In the genomic region with DNA sequence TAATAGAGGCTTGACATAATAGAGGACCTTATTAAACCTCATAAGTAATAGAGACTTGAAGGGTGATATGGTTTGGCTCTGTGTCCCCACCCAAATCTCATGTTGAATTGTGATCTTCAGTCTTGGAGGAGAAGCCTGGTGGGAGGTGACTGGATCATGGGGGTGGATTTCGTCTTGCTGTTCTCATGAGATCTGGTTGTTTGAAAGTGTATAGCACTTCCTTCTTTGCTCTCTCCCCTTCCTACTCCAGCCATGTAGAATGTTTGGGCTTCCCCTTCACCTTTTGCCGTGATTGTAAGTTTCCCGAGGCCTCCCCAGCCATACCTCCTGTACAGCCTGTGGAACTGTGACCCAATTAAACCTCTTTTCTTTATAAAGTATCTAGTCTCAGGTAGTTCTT, we compare ENCODE assay signal across 11 cellular contexts. TPM values are rescaled to one million over a fixed set of nuclear protein-coding genes. Genes with fewer than 3 reads are reported as not detected.
DNase-seq lines count a peak whose midpoint lies in the region; ATAC-seq and TF ChIP-seq lines count a peak whose summit lies in the region.
"Had no signal": no experiment of that assay in that cellular context is flagged by ENCODE, and none has a peak within 500 bp of the region (broad histone marks: within the 10 kb centered on the region; RNA-seq: fewer than 3 reads in every experiment).

No MANE protein-coding gene starts in this region.

- ATAC-seq in activated CD4-positive, alpha-beta T cell treated with anti-CD3 and anti-CD28 coated beads for 36 hours: peak; percentile 10
- ATAC-seq in GM21619 (IDR thresholded peaks at IDR 0.05; ENCODE audit: unreplicated experiment) (peak; percentile 9), HG03108 (IDR thresholded peaks at IDR 0.05; ENCODE audit: unreplicated experiment) (no peak)

- H3K79me2 ChIP-seq in MM.1S (ENCODE audit: low read length): peaks cover 77% of the 10 kb centered on the region

- H3K36me3 ChIP-seq in MM.1S (replicated peaks; ENCODE audit: insufficient read depth, low read length): peaks cover 2% of the 10 kb centered on the region; the same call in 1 of the 2 replicates
- H3K36me3 ChIP-seq in neutrophil: no peaks in the 10 kb centered on the region

- H3K4me2 ChIP-seq in MM.1S (ENCODE audit: low read depth, low read length): peak overlapping the region; percentile 52

- H3K9me3 ChIP-seq in MM.1S (replicated peaks; ENCODE audit: insufficient read depth, low read length) (no peaks in the 10 kb centered on the region), neutrophil (no peaks in the 10 kb centered on the region)

- TF ChIP-seq CTCF in MM.1S (IDR thresholded peaks at IDR 0.05; ENCODE audit: low read length) (no peak), neutrophil (IDR thresholded peaks at IDR 0.05) (no peak)

- intact Hi-C loops in activated CD4-positive, alpha-beta T cell treated with anti-CD3 and anti-CD28 coated beads for 36 hours (cut with DNase I, micrococcal nuclease): loop anchor here (1.0 to 2.0 kb wide), 6 partner anchors 8 to 225 kb away; no protein-coding TSS in a partner anchor

- POLR2A ChIA-PET in activated CD4-positive, alpha-beta T cell treated with anti-CD3 and anti-CD28 coated beads for 36 hours (lab: Charles Lee): no interaction called here
- POLR2A ChIA-PET in activated CD4-positive, alpha-beta T cell treated with anti-CD3 and anti-CD28 coated beads, Interleukin-2, amount 10 ng/mL, durations not matched to agents 7 days and 5 days (lab: Charles Lee): no interaction called here

- no peaks in the 10 kb centered on the region for H3K9me2 ChIP-seq in MM.1S (replicated peaks; ENCODE audit: insufficient read depth, low read length)

- peak overlapping the region; percentile 0; the same call in 1 of the 2 replicates for H3K4me3 ChIP-seq in MM.1S (ENCODE audit: low read length)
- no peak overlapping the region for H3K4me3 ChIP-seq in neutrophil (ENCODE audit: low read depth in 1 of 2, low read length in 1 of 2)

- no peak overlapping the region for H2AFZ ChIP-seq in MM.1S (ENCODE audit: low read length)

- peak overlapping the region; percentile 11; the same call in 1 of the 2 replicates for H3K9ac ChIP-seq in MM.1S (ENCODE audit: low read length)

- H3K27me3 ChIP-seq in MM.1S (replicated peaks; ENCODE audit: insufficient read depth, low read length): no peaks in the 10 kb centered on the region
- no peaks in the 10 kb centered on the region for H3K27me3 ChIP-seq in neutrophil

- H3K4me1 Mint-ChIP-seq in activated CD4-positive, alpha-beta T cell treated with anti-CD3 and anti-CD28 coated beads for 36 hours: peaks cover 45% of the 10 kb centered on the region
- peaks cover 35% of the 10 kb centered on the region for H3K4me1 Mint-ChIP-seq in activated CD4-positive, alpha-beta T cell treated with anti-CD3 and anti-CD28 coated beads, Interleukin-2, amount 10 ng/mL, durations not matched to agents 7 days and 5 days

- H3F3A ChIP-seq in MM.1S (ENCODE audit: insufficient read depth, low read length): peaks cover 26% of the 10 kb centered on the region

- CTCF ChIA-PET in activated CD4-positive, alpha-beta T cell treated with anti-CD3 and anti-CD28 coated beads for 36 hours (lab: Charles Lee): no interaction called here
- CTCF ChIA-PET in activated CD4-positive, alpha-beta T cell treated with anti-CD3 and anti-CD28 coated beads, Interleukin-2, amount 10 ng/mL, durations not matched to agents 7 days and 5 days (lab: Charles Lee): no interaction called here

- H3K27ac Mint-ChIP-seq in activated CD4-positive, alpha-beta T cell treated with anti-CD3 and anti-CD28 coated beads for 36 hours: peak overlapping the region; percentile 96
- no peak overlapping the region for H3K27ac Mint-ChIP-seq in activated CD4-positive, alpha-beta T cell treated with anti-CD3 and anti-CD28 coated beads, Interleukin-2, amount 10 ng/mL, durations not matched to agents 7 days and 5 days

- H3K27ac ChIP-seq in MM.1S (ENCODE audit: low read length) (peak overlapping the region; percentile 83), neutrophil (peak overlapping the region; percentile 23)

- H3K36me3 Mint-ChIP-seq in activated CD4-positive, alpha-beta T cell treated with anti-CD3 and anti-CD28 coated beads for 36 hours (ENCODE audit: low read depth): peaks cover 12% of the 10 kb centered on the region
- H3K36me3 Mint-ChIP-seq in activated CD4-positive, alpha-beta T cell treated with anti-CD3 and anti-CD28 coated beads, Interleukin-2, amount 10 ng/mL, durations not matched to agents 7 days and 5 days (ENCODE audit: low read depth): peaks cover 14% of the 10 kb centered on the region

- no peaks in the 10 kb centered on the region for H3K9me3 Mint-ChIP-seq in activated CD4-positive, alpha-beta T cell treated with anti-CD3 and anti-CD28 coated beads for 36 hours (ENCODE audit: low read depth)
- no peaks in the 10 kb centered on the region for H3K9me3 Mint-ChIP-seq in activated CD4-positive, alpha-beta T cell treated with anti-CD3 and anti-CD28 coated beads, Interleukin-2, amount 10 ng/mL, durations not matched to agents 7 days and 5 days

- no peaks in the 10 kb centered on the region for H4K20me1 ChIP-seq in MM.1S (ENCODE audit: insufficient read depth, low read length)

- peak overlapping the region; percentile 13 for H3K4me3 Mint-ChIP-seq in activated CD4-positive, alpha-beta T cell treated with anti-CD3 and anti-CD28 coated beads for 36 hours
- H3K4me3 Mint-ChIP-seq in activated CD4-positive, alpha-beta T cell treated with anti-CD3 and anti-CD28 coated beads, Interleukin-2, amount 10 ng/mL, durations not matched to agents 7 days and 5 days: no peak overlapping the region

- no peak for DNase-seq in activated CD4-positive, alpha-beta T cell treated with anti-CD3 and anti-CD28 coated beads for 36 hours
- DNase-seq in activated CD4-positive, alpha-beta T cell treated with anti-CD3 and anti-CD28 coated beads for 1 hour: no peak
- no peak for DNase-seq in MM.1S
- no peak for DNase-seq in activated CD4-positive, alpha-beta T cell treated with anti-CD3 and anti-CD28 coated beads, Interleukin-2, amount 10 ng/mL, durations not matched to agents 7 days and 5 days
- no peak for DNase-seq in activated CD4-positive, alpha-beta T cell treated with anti-CD3 and anti-CD28 coated beads, Interleukin-2, amount 50 U/mL, for 4 hours
- DNase-seq: foreskin melanocyte; small intestine; stimulated activated naive CD4-positive, alpha-beta T cell had no signal

- H3K4me1 ChIP-seq in MM.1S (ENCODE audit: low read length) (peaks cover 27% of the 10 kb centered on the region), neutrophil (ENCODE audit: control insufficient read depth in 1 of 2, insufficient read depth in 1 of 2, low read depth in 1 of 2, low read length in 1 of 2) (no peaks in the 10 kb centered on the region)

- H3K27me3 Mint-ChIP-seq in activated CD4-positive, alpha-beta T cell treated with anti-CD3 and anti-CD28 coated beads for 36 hours: no peaks in the 10 kb centered on the region
- H3K27me3 Mint-ChIP-seq in activated CD4-positive, alpha-beta T cell treated with anti-CD3 and anti-CD28 coated beads, Interleukin-2, amount 10 ng/mL, durations not matched to agents 7 days and 5 days: no peaks in the 10 kb centered on the region

RNA-seq across cellular contexts. Expression of gene KIFBP, which starts 8.6 kb away (rescaled TPM):
- 10 to 100 TPM; 12.9 to 15.6 TPM for total RNA-seq in activated CD4-positive, alpha-beta T cell treated with anti-CD3 and anti-CD28 coated beads for 36 hours
- 10 to 100 TPM; 13.8 to 15.1 TPM for total RNA-seq in activated CD4-positive, alpha-beta T cell treated with anti-CD3 and anti-CD28 coated beads, Interleukin-2, amount 10 ng/mL, durations not matched to agents 7 days and 5 days

RNA-seq across cellular contexts. Expression of gene DDX21, which starts 41.2 kb away (rescaled TPM):
- total RNA-seq in activated CD4-positive, alpha-beta T cell treated with anti-CD3 and anti-CD28 coated beads for 36 hours: 100 to 1,000 TPM; 187 to 192 TPM
- total RNA-seq in activated CD4-positive, alpha-beta T cell treated with anti-CD3 and anti-CD28 coated beads, Interleukin-2, amount 10 ng/mL, durations not matched to agents 7 days and 5 days: 10 to 100 TPM; 81.6 to 92.4 TPM
